11 cellular contexts compared by ENCODE assay signal in genomic region chr5:42858031-42858643, GRCh38. TPM values are rescaled to one million over a fixed set of nuclear protein-coding genes. Genes with fewer than 3 reads are reported as not detected.
A peak's percentile ranks its signal among the peaks of the same experiment; 100 is the strongest.
DNase-seq lines count a peak whose midpoint lies in the region; ATAC-seq and TF ChIP-seq lines count a peak whose summit lies in the region.
"Had no signal": no experiment of that assay in that cellular context is flagged by ENCODE, and none has a peak within 500 bp of the region (broad histone marks: within the 10 kb centered on the region; RNA-seq: fewer than 3 reads in every experiment).

No MANE protein-coding gene starts in this region.

- no peak overlapping the region for H2AK5ac ChIP-seq in mesendoderm (ENCODE audit: low read length)

- no peaks in the 10 kb centered on the region for H3K27me3 Mint-ChIP-seq in MCF 10A (ENCODE audit: insufficient read depth, unreplicated experiment)

- H3K36me3 Mint-ChIP-seq in MCF 10A (ENCODE audit: insufficient read depth, unreplicated experiment): no peaks in the 10 kb centered on the region

- H3K27me3 ChIP-seq in right cardiac atrium (ENCODE audit: control insufficient read depth, insufficient read depth) (no peaks in the 10 kb centered on the region), skeletal muscle tissue (ENCODE audit: control insufficient read depth in 3 of 3, insufficient read depth in 3 of 3, low read length in 3 of 3) (no peaks in the 10 kb centered on the region), mesendoderm (ENCODE audit: insufficient read depth, low read length, poor library complexity) (no peaks in the 10 kb centered on the region)

- intact Hi-C loops in MCF 10A (cut with micrococcal nuclease) (no loop called here), right cardiac atrium (cut with DNase I) (no loop called here)

- H3K4me3 Mint-ChIP-seq in MCF 10A (ENCODE audit: unreplicated experiment): peak overlapping the region; percentile 21
- H3K4me3 Mint-ChIP-seq: activated T-cell treated with anti-CD3 and anti-CD28 coated beads, Interleukin-2, amount 50 U/mL, for 72 hours had no signal

- 5% methylated on average over 1 of the region's 1 CpG for WGBS in right cardiac atrium
- WGBS in mesendoderm (ENCODE audit: extremely low coverage, insufficient coverage, low lambda C conversion rate): no CpG with 5 or more reads among the region's 1 CpG

- no peaks in the 10 kb centered on the region for H3K79me1 ChIP-seq in mesendoderm (ENCODE audit: low read length)

- H3K4me1 ChIP-seq in right cardiac atrium (ENCODE audit: control insufficient read depth, insufficient read depth, low read length) (peaks cover 2% of the 10 kb centered on the region), skeletal muscle tissue (ENCODE audit: control insufficient read depth in 3 of 3, insufficient read depth in 3 of 3, low read length in 3 of 3) (peaks cover 3 to 10% (median 8%) of the 10 kb centered on the region in 3 donors), mesendoderm (ENCODE audit: control insufficient read depth, low read depth, low read length) (no peaks in the 10 kb centered on the region)

- ATAC-seq in right cardiac atrium (peak; percentile 74 to 80), HG02973 (IDR thresholded peaks at IDR 0.05; ENCODE audit: unreplicated experiment) (no peak)
- ATAC-seq: activated T-cell treated with anti-CD3 and anti-CD28 coated beads, Interleukin-2, amount 50 U/mL, for 72 hours had no signal

- H3K4me3 ChIP-seq in right cardiac atrium (ENCODE audit: low read length): no peak overlapping the region
- H3K4me3 ChIP-seq in skeletal muscle tissue (ENCODE audit: low read length in 3 of 3): peak overlapping the region in 1 of 3 donors; percentile 22
- H3K4me3 ChIP-seq in mesendoderm (ENCODE audit: low read length): no peak overlapping the region

- no peak overlapping the region for H3K56ac ChIP-seq in mesendoderm (ENCODE audit: low read length)

- no peak for TF ChIP-seq CTCF in MCF 10A (IDR thresholded peaks at IDR 0.05; ENCODE audit: unreplicated experiment)

- H2BK5ac ChIP-seq in mesendoderm (ENCODE audit: low read length): no peak overlapping the region

- H4K5ac ChIP-seq in mesendoderm (ENCODE audit: low read length): no peak overlapping the region

- CTCF ChIA-PET in MCF 10A (lab: Yijun Ruan, JAX): interaction anchor here (0.6 to 1.4 kb wide), 9 partner anchors 12 to 542 kb away, joined by 3 to 6 read pairs (median 3); no protein-coding TSS in a partner anchor

- H3K18ac ChIP-seq in mesendoderm (ENCODE audit: low read length): no peak overlapping the region

- H4K8ac ChIP-seq in mesendoderm (ENCODE audit: low read depth, low read length): no peak overlapping the region

- no peak overlapping the region for H3K4ac ChIP-seq in mesendoderm (ENCODE audit: low read depth, low read length)

- H3K23ac ChIP-seq in mesendoderm (ENCODE audit: low read length): no peak overlapping the region

- no peaks in the 10 kb centered on the region for H3K79me2 ChIP-seq in mesendoderm (ENCODE audit: control insufficient read depth, insufficient read depth, low read length)

- peaks cover 13% of the 10 kb centered on the region for H3K4me1 Mint-ChIP-seq in MCF 10A (ENCODE audit: insufficient read depth, unreplicated experiment)

- H2BK15ac ChIP-seq in mesendoderm (replicated peaks; ENCODE audit: low read depth): no peak overlapping the region

- H3K27ac Mint-ChIP-seq in MCF 10A (ENCODE audit: low read depth, unreplicated experiment): peak overlapping the region; percentile 89
- H3K27ac Mint-ChIP-seq: activated T-cell treated with anti-CD3 and anti-CD28 coated beads, Interleukin-2, amount 50 U/mL, for 72 hours had no signal

- H3K36me3 ChIP-seq in skeletal muscle tissue (ENCODE audit: control insufficient read depth in 3 of 3, insufficient read depth in 3 of 3, low read length in 3 of 3) (no peaks in the 10 kb centered on the region), mesendoderm (ENCODE audit: control insufficient read depth, insufficient read depth, low read length) (no peaks in the 10 kb centered on the region)

- H3K9me3 ChIP-seq in right cardiac atrium (ENCODE audit: control insufficient read depth, low read length) (no peaks in the 10 kb centered on the region), skeletal muscle tissue (ENCODE audit: control insufficient read depth in 3 of 3, low read length in 3 of 3) (no peaks in the 10 kb centered on the region)

- DNase-seq in MV-4-11 (lab: John Stamatoyannopoulos, UW): peak; percentile 50
- peak; percentile 24 for DNase-seq in MCF 10A (ENCODE audit: unreplicated experiment)
- no peak for DNase-seq in right cardiac atrium
- no peak for DNase-seq in mesendoderm
- DNase-seq in retina: no peak
- DNase-seq in NCI-H187 treated with DMSO at 0.1 percent for 48 hours (lab: John Stamatoyannopoulos, UW): no peak
- DNase-seq: activated T-cell treated with anti-CD3 and anti-CD28 coated beads, Interleukin-2, amount 50 U/mL, for 72 hours; erythroblast; NCI-H1436 treated with DMSO at 0.1 percent for 48 hours had no signal

- POLR2A ChIA-PET in MCF 10A (lab: Yijun Ruan, JAX): interaction anchor here (0.7 to 4.9 kb wide), 8 partner anchors 11 to 571 kb away, joined by 3 to 30 read pairs (median 10); partner anchors contain the start of gene SELENOP

- H2BK120ac ChIP-seq in mesendoderm (ENCODE audit: low read depth, low read length): no peak overlapping the region

- no peaks in the 10 kb centered on the region for H3K9me3 Mint-ChIP-seq in MCF 10A (ENCODE audit: unreplicated experiment)

- no TSS peak for BruUV-seq in MCF 10A (replicated peaks; lab: Mats Ljungman, UMichigan)

- H3K27ac ChIP-seq in right cardiac atrium (ENCODE audit: low read length): peak overlapping the region; percentile 63
- peak overlapping the region; percentile 21 for H3K27ac ChIP-seq in skeletal muscle tissue (ENCODE audit: low read depth, low read length)
- no peak overlapping the region for H3K27ac ChIP-seq in mesendoderm (ENCODE audit: low read depth, low read length)

- no peak overlapping the region for H3K4me2 ChIP-seq in mesendoderm (ENCODE audit: low read length)

- H3K9ac ChIP-seq in skeletal muscle tissue (ENCODE audit: low read depth in 1 of 3, low read length in 3 of 3): peak overlapping the region in 1 of 3 donors; percentile 29
- no peak overlapping the region for H3K9ac ChIP-seq in mesendoderm (ENCODE audit: low read length)

RNA-seq across cellular contexts. Expression of gene SELENOP, which starts 46.4 kb away (rescaled TPM):
- total RNA-seq in MCF 10A (2022): 5.8 and 8.3 TPM in 2 replicates
- 100 to 1,000 TPM; 178 to 260 (median 222) TPM for total RNA-seq in right cardiac atrium
- polyA plus RNA-seq in right cardiac atrium: 78.8 TPM
- total RNA-seq in skeletal muscle tissue: 179 TPM
- 9.2 TPM for polyA plus RNA-seq in mesendoderm (2013, experiment 1 of 2)
- 9.9 TPM for polyA plus RNA-seq in mesendoderm (2013, experiment 2 of 2)

Comparison
In these comparisons a context has a peak if more than half of its experiments do, and no peak if none do; other contexts are left out.
1. DNase-seq: peak in MV-4-11 (single experiment) and MCF 10A (single experiment); none in right cardiac atrium (0 of 3), mesendoderm (single experiment), retina (single experiment) and NCI-H187 treated with DMSO at 0.1 percent for 48 hours (single experiment).
2. RNA of gene SELENOP, which starts 46.4 kb away (total RNA-seq): 178 to 260 TPM in right cardiac atrium and 179 TPM in skeletal muscle tissue (single experiment); 5.8 to 8.3 TPM in MCF 10A; every median in the first group is over 10 times any median in the second.